Comparison of ENCODE assay signal across 21 cellular contexts in the genomic region with DNA sequence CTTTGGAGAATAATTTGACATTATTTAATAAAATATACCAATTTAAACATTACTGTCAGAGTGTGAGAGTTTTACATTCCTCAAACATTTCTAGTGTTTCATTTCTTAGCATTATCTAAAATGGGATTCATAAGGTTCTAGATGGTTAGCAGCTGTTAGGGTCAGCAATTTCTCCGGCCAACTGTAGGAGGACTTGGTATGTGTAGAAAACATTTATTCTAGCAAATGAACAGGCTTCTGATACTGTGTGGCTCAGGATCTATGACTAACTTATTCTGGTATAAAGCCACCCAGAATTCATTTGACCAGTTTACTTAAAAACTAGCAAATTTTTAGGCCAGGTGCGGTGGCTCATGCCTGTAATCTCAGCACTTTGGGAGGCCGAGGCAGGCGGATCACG. TPM values are rescaled to one million over a fixed set of nuclear protein-coding genes. Genes with fewer than 3 reads are reported as not detected.
DNase-seq lines count a peak whose midpoint lies in the region; ATAC-seq, FAIRE-seq and TF ChIP-seq lines count a peak whose summit lies in the region.
"Had no signal": no experiment of that assay in that cellular context is flagged by ENCODE, and none has a peak within 500 bp of the region (broad histone marks: within the 10 kb centered on the region; RNA-seq: fewer than 3 reads in every experiment).

No MANE protein-coding gene starts in this region.

- WGBS in small intestine, 3 donors = 93 to 98% (median 98%) methylated on average over 5 of the region's 5 CpGs

- ATAC-seq in natural killer cell (no peak), left lung (peak; percentile 18), GM21723 (IDR thresholded peaks at IDR 0.05; ENCODE audit: unreplicated experiment) (no peak)
- no peak for ATAC-seq in natural killer cell treated with Interleukin-12 subunit alpha and Interleukin-12 subunit beta and Interleukin-15 and Interleukin-18, amount 100 ng/mL, for 72 hours
- ATAC-seq in central memory CD8-positive, alpha-beta T cell (replicated peaks; ENCODE audit: extremely low read depth, poor library complexity, severe bottlenecking) = no peak

- H3K4me3 Mint-ChIP-seq in natural killer cell = peak overlapping the region; percentile 36
- no peak overlapping the region for H3K4me3 Mint-ChIP-seq in natural killer cell treated with Interleukin-12 subunit alpha and Interleukin-12 subunit beta and Interleukin-15 and Interleukin-18, amount 100 ng/mL, for 72 hours
- H3K4me3 Mint-ChIP-seq in central memory CD8-positive, alpha-beta T cell = peak overlapping the region; percentile 42

- H3K9me3 Mint-ChIP-seq in natural killer cell = no peaks in the 10 kb centered on the region
- H3K9me3 Mint-ChIP-seq in natural killer cell treated with Interleukin-12 subunit alpha and Interleukin-12 subunit beta and Interleukin-15 and Interleukin-18, amount 100 ng/mL, for 72 hours = no peaks in the 10 kb centered on the region
- H3K9me3 Mint-ChIP-seq in central memory CD8-positive, alpha-beta T cell = no peaks in the 10 kb centered on the region

- intact Hi-C loops in natural killer cell (cut with micrococcal nuclease) (loop anchor here (2.0 to 10.0 kb wide), 2 partner anchors 21 to 59 kb away; no protein-coding TSS in a partner anchor), left lung (cut with DNase I) (no loop called here)

- H3K36me3 ChIP-seq in left lung = no peaks in the 10 kb centered on the region
- no peaks in the 10 kb centered on the region for H3K36me3 ChIP-seq in small intestine (ENCODE audit: control insufficient read depth in 2 of 2, insufficient read depth in 2 of 2, low read length in 2 of 2)
- H3K36me3 ChIP-seq: BLaER1, MG63 had no signal

- no peak for FAIRE-seq in small intestine (lab: Jason Lieb, UNC)
- FAIRE-seq: A204.1 had no signal

- H3K27me3 Mint-ChIP-seq in natural killer cell (ENCODE audit: low read depth in 2 of 2) = no peaks in the 10 kb centered on the region
- no peaks in the 10 kb centered on the region for H3K27me3 Mint-ChIP-seq in natural killer cell treated with Interleukin-12 subunit alpha and Interleukin-12 subunit beta and Interleukin-15 and Interleukin-18, amount 100 ng/mL, for 72 hours
- no peaks in the 10 kb centered on the region for H3K27me3 Mint-ChIP-seq in central memory CD8-positive, alpha-beta T cell
- H3K27me3 Mint-ChIP-seq: CD4-positive, CD25-positive, alpha-beta regulatory T cell had no signal

- H3K36me3 Mint-ChIP-seq in natural killer cell = no peaks in the 10 kb centered on the region
- no peaks in the 10 kb centered on the region for H3K36me3 Mint-ChIP-seq in natural killer cell treated with Interleukin-12 subunit alpha and Interleukin-12 subunit beta and Interleukin-15 and Interleukin-18, amount 100 ng/mL, for 72 hours
- H3K36me3 Mint-ChIP-seq in central memory CD8-positive, alpha-beta T cell (ENCODE audit: insufficient read depth) = peaks cover 3% of the 10 kb centered on the region

- peaks cover 72 to 73% of the 10 kb centered on the region in 2 donors for H3K4me1 Mint-ChIP-seq in natural killer cell
- H3K4me1 Mint-ChIP-seq in natural killer cell treated with Interleukin-12 subunit alpha and Interleukin-12 subunit beta and Interleukin-15 and Interleukin-18, amount 100 ng/mL, for 72 hours (ENCODE audit: low read depth in 2 of 2) = peaks cover 64 to 65% of the 10 kb centered on the region in 2 donors
- peaks cover 70% of the 10 kb centered on the region for H3K4me1 Mint-ChIP-seq in central memory CD8-positive, alpha-beta T cell

- DNase-seq in natural killer cell (no peak), left lung (no peak), small intestine (no peak)
- no peak for DNase-seq in natural killer cell treated with Interleukin-12 subunit alpha and Interleukin-12 subunit beta and Interleukin-15 and Interleukin-18, amount 100 ng/mL, for 72 hours (ENCODE audit: low spot score)
- DNase-seq in central memory CD8-positive, alpha-beta T cell (ENCODE audit: low spot score in 2 of 2) = no peak
- DNase-seq in activated CD8-positive, alpha-beta memory T cell treated with anti-CD3 and anti-CD28 coated beads, Interleukin-2, amount 50 U/mL, for 48 hours = no peak
- DNase-seq: CD4-positive, CD25-positive, alpha-beta regulatory T cell; DMS153; DND-41; H7; MG63; NCI-H1105 treated with DMSO at 0.1 percent for 48 hours; NCI-H146; NCI-H2029; NCI-H526 treated with DMSO at 0.1 percent for 48 hours; SHP77 treated with DMSO at 0.1 percent for 48 hours had no signal

- H3K9me3 ChIP-seq in left lung (no peaks in the 10 kb centered on the region), small intestine (ENCODE audit: control insufficient read depth, low read depth) (no peaks in the 10 kb centered on the region)
- H3K9me3 ChIP-seq: BLaER1, MG63 had no signal

- peak overlapping the region; percentile 27 to 79 for H3K27ac Mint-ChIP-seq in natural killer cell
- peak overlapping the region in 1 of 2 donors; percentile 49 for H3K27ac Mint-ChIP-seq in natural killer cell treated with Interleukin-12 subunit alpha and Interleukin-12 subunit beta and Interleukin-15 and Interleukin-18, amount 100 ng/mL, for 72 hours
- no peak overlapping the region for H3K27ac Mint-ChIP-seq in central memory CD8-positive, alpha-beta T cell (ENCODE audit: low read depth)

- H3K4me1 ChIP-seq in left lung (peaks cover 8 to 43% of the 10 kb centered on the region in 2 donors), small intestine (ENCODE audit: control insufficient read depth in 2 of 2, insufficient read depth in 1 of 2, low read depth in 1 of 2, low read length in 1 of 2) (peaks cover 5% of the 10 kb centered on the region in 2 donors)
- H3K4me1 ChIP-seq: BLaER1 had no signal

- no peak for TF ChIP-seq CTCF in natural killer cell (IDR thresholded peaks at IDR 0.05)
- no peak for TF ChIP-seq CTCF in left lung (IDR thresholded peaks at IDR 0.05)

- H3K4me3 ChIP-seq in left lung (no peak overlapping the region), small intestine (ENCODE audit: low read depth in 1 of 2, low read length in 2 of 2) (no peak overlapping the region)
- H3K4me3 ChIP-seq: BLaER1, MG63 had no signal

- H3K27me3 ChIP-seq in left lung = no peaks in the 10 kb centered on the region
- no peaks in the 10 kb centered on the region for H3K27me3 ChIP-seq in small intestine (ENCODE audit: control insufficient read depth in 2 of 2, insufficient read depth in 2 of 2, low read length in 2 of 2)
- H3K27me3 ChIP-seq: BLaER1, MG63 had no signal

- H3K27ac ChIP-seq in left lung (no peak overlapping the region), small intestine (ENCODE audit: low read depth in 1 of 2, low read length in 1 of 2) (no peak overlapping the region)
- H3K27ac ChIP-seq: BLaER1, HL-60, RWPE1 had no signal

RNA-seq across cellular contexts. Expression of a gene that starts 22.6 kb away (rescaled TPM):
- total RNA-seq in natural killer cell (100 to 1,000 TPM; 122 to 149 (median 124) TPM), left lung (10 to 100 TPM; 32.6 to 38.2 TPM)
- 100 to 1,000 TPM in 1 of 2 donors, 10 to 100 TPM in 1; 84.1 to 139 TPM for total RNA-seq in natural killer cell treated with Interleukin-12 subunit alpha and Interleukin-12 subunit beta and Interleukin-15 and Interleukin-18, amount 100 ng/mL, for 72 hours
- polyA plus RNA-seq in small intestine = 10 to 100 TPM; 13.8 to 21.9 (median 18.9) TPM
